In genomic region chr1:248444602-248445001, GRCh38 we compare ENCODE assay signal across 19 cellular contexts. TPM values are rescaled to one million over a fixed set of nuclear protein-coding genes. Genes with fewer than 3 reads are reported as not detected.
"Had no signal": no experiment of that assay in that cellular context is flagged by ENCODE, and none has a peak within 500 bp of the region (broad histone marks: within the 10 kb centered on the region; RNA-seq: fewer than 3 reads in every experiment).

No MANE protein-coding gene starts in this region.

RNA-seq across cellular contexts. Expression of gene OR2T2, which starts 0.8 kb away (rescaled TPM):
- total RNA-seq: activated CD4-positive, alpha-beta memory T cell treated with anti-CD3 and anti-CD28 coated beads for 36 hours; activated CD4-positive, alpha-beta T cell treated with anti-CD3 and anti-CD28 coated beads, Interleukin-2, amount 10 ng/mL, durations not matched to agents 24 days and 14 days; activated CD8-positive, alpha-beta memory T cell treated with anti-CD3 and anti-CD28 coated beads for 36 hours; activated CD8-positive, alpha-beta T cell treated with anti-CD3 and anti-CD28 coated beads for 36 hours; activated naive CD4-positive, alpha-beta T cell treated with anti-CD3 and anti-CD28 coated beads for 36 hours; activated naive CD4-positive, alpha-beta T cell treated with anti-CD3 and anti-CD28 coated beads, Interleukin-2, amount 50 U/mL, for 72 hours; activated naive CD8-positive, alpha-beta T cell treated with anti-CD3 and anti-CD28 coated beads for 36 hours; activated T-cell treated with anti-CD3 and anti-CD28 coated beads, Interleukin-2, amount 50 U/mL, for 4 hours; activated T-cell treated with anti-CD3 and anti-CD28 coated beads, Interleukin-2, amount 50 U/mL, for 72 hours; activated T-helper 1 cell treated with anti-CD3 and anti-CD28 coated beads, Interleukin-12 subunit alpha, Interleukin-12 subunit beta, Interleukin-2, Interleukin-4 antibody, amounts not matched to agents 30 ng/mL and 10 ng/mL and 1 ng/mL, durations not matched to agents 14 hours and 24 hours and 36 hours; activated T-helper 17 cell treated with anti-CD3 and anti-CD28 coated beads, Interleukin-2, amount 50 U/mL, for 72 hours; adrenal gland; aorta; astrocyte; body of pancreas; breast epithelium; cardiac septum; cerebellum; WTC11 had no signal

RNA-seq across cellular contexts. Expression of gene OR2T3, which starts 28.5 kb away (rescaled TPM):
- total RNA-seq: activated CD4-positive, alpha-beta memory T cell treated with anti-CD3 and anti-CD28 coated beads for 36 hours; activated CD4-positive, alpha-beta T cell treated with anti-CD3 and anti-CD28 coated beads, Interleukin-2, amount 10 ng/mL, durations not matched to agents 24 days and 14 days; activated CD8-positive, alpha-beta memory T cell treated with anti-CD3 and anti-CD28 coated beads for 36 hours; activated CD8-positive, alpha-beta T cell treated with anti-CD3 and anti-CD28 coated beads for 36 hours; activated naive CD4-positive, alpha-beta T cell treated with anti-CD3 and anti-CD28 coated beads for 36 hours; activated naive CD4-positive, alpha-beta T cell treated with anti-CD3 and anti-CD28 coated beads, Interleukin-2, amount 50 U/mL, for 72 hours; activated naive CD8-positive, alpha-beta T cell treated with anti-CD3 and anti-CD28 coated beads for 36 hours; activated T-cell treated with anti-CD3 and anti-CD28 coated beads, Interleukin-2, amount 50 U/mL, for 4 hours; activated T-cell treated with anti-CD3 and anti-CD28 coated beads, Interleukin-2, amount 50 U/mL, for 72 hours; activated T-helper 1 cell treated with anti-CD3 and anti-CD28 coated beads, Interleukin-12 subunit alpha, Interleukin-12 subunit beta, Interleukin-2, Interleukin-4 antibody, amounts not matched to agents 30 ng/mL and 10 ng/mL and 1 ng/mL, durations not matched to agents 14 hours and 24 hours and 36 hours; activated T-helper 17 cell treated with anti-CD3 and anti-CD28 coated beads, Interleukin-2, amount 50 U/mL, for 72 hours; adrenal gland; aorta; astrocyte; body of pancreas; breast epithelium; cardiac septum; cerebellum; WTC11 had no signal

RNA-seq across cellular contexts. Expression of gene OR2T1, which starts 41.8 kb away (rescaled TPM):
- total RNA-seq: activated CD4-positive, alpha-beta memory T cell treated with anti-CD3 and anti-CD28 coated beads for 36 hours; activated CD4-positive, alpha-beta T cell treated with anti-CD3 and anti-CD28 coated beads, Interleukin-2, amount 10 ng/mL, durations not matched to agents 24 days and 14 days; activated CD8-positive, alpha-beta memory T cell treated with anti-CD3 and anti-CD28 coated beads for 36 hours; activated CD8-positive, alpha-beta T cell treated with anti-CD3 and anti-CD28 coated beads for 36 hours; activated naive CD4-positive, alpha-beta T cell treated with anti-CD3 and anti-CD28 coated beads for 36 hours; activated naive CD4-positive, alpha-beta T cell treated with anti-CD3 and anti-CD28 coated beads, Interleukin-2, amount 50 U/mL, for 72 hours; activated naive CD8-positive, alpha-beta T cell treated with anti-CD3 and anti-CD28 coated beads for 36 hours; activated T-cell treated with anti-CD3 and anti-CD28 coated beads, Interleukin-2, amount 50 U/mL, for 4 hours; activated T-cell treated with anti-CD3 and anti-CD28 coated beads, Interleukin-2, amount 50 U/mL, for 72 hours; activated T-helper 1 cell treated with anti-CD3 and anti-CD28 coated beads, Interleukin-12 subunit alpha, Interleukin-12 subunit beta, Interleukin-2, Interleukin-4 antibody, amounts not matched to agents 30 ng/mL and 10 ng/mL and 1 ng/mL, durations not matched to agents 14 hours and 24 hours and 36 hours; activated T-helper 17 cell treated with anti-CD3 and anti-CD28 coated beads, Interleukin-2, amount 50 U/mL, for 72 hours; adrenal gland; aorta; astrocyte; body of pancreas; breast epithelium; cardiac septum; cerebellum; WTC11 had no signal

RNA-seq across cellular contexts. Expression of gene OR2T5, which starts 43.8 kb away (rescaled TPM):
- total RNA-seq: activated CD4-positive, alpha-beta memory T cell treated with anti-CD3 and anti-CD28 coated beads for 36 hours; activated CD4-positive, alpha-beta T cell treated with anti-CD3 and anti-CD28 coated beads, Interleukin-2, amount 10 ng/mL, durations not matched to agents 24 days and 14 days; activated CD8-positive, alpha-beta memory T cell treated with anti-CD3 and anti-CD28 coated beads for 36 hours; activated CD8-positive, alpha-beta T cell treated with anti-CD3 and anti-CD28 coated beads for 36 hours; activated naive CD4-positive, alpha-beta T cell treated with anti-CD3 and anti-CD28 coated beads for 36 hours; activated naive CD4-positive, alpha-beta T cell treated with anti-CD3 and anti-CD28 coated beads, Interleukin-2, amount 50 U/mL, for 72 hours; activated naive CD8-positive, alpha-beta T cell treated with anti-CD3 and anti-CD28 coated beads for 36 hours; activated T-cell treated with anti-CD3 and anti-CD28 coated beads, Interleukin-2, amount 50 U/mL, for 4 hours; activated T-cell treated with anti-CD3 and anti-CD28 coated beads, Interleukin-2, amount 50 U/mL, for 72 hours; activated T-helper 1 cell treated with anti-CD3 and anti-CD28 coated beads, Interleukin-12 subunit alpha, Interleukin-12 subunit beta, Interleukin-2, Interleukin-4 antibody, amounts not matched to agents 30 ng/mL and 10 ng/mL and 1 ng/mL, durations not matched to agents 14 hours and 24 hours and 36 hours; activated T-helper 17 cell treated with anti-CD3 and anti-CD28 coated beads, Interleukin-2, amount 50 U/mL, for 72 hours; adrenal gland; aorta; astrocyte; body of pancreas; breast epithelium; cardiac septum; cerebellum; WTC11 had no signal
